ENCODE assay signal across 10 cellular contexts in the genomic region with DNA sequence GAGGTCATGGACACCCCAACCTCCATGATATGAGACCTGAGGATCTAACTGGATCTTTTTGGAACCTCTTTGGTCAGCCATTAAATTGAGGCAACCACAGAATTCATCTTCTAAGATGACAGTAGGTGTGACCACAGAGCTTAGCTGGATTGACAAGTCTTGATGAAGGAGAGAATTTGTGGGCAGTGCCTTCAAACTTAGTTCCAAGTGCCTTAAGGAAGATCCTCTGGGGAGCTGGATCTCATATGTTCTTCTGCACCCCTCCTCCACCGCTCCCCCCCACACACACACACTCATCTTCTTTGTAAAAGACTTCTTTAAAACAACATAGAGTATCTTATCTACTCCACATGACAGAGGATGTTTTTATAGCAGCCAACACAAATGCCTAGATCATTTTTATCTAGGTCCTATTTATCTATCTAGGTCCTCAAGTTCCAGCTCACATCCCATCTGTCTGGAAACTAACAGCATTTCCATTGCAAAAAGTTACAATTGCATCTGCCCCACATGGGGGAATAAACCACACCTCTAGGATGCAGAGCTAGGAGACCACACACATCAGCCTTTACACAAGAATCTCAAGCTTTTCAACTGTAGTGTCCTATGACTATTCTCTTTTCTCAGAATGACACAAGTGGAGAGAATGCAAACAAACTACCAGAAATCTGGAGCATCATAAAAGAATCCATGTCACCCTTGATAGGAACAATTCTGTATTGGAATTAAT. TPM values are rescaled to one million over a fixed set of nuclear protein-coding genes. Genes with fewer than 3 reads are reported as not detected.
DNase-seq lines count a peak whose midpoint lies in the region; ATAC-seq lines count a peak whose summit lies in the region.
"Had no signal": no experiment of that assay in that cellular context is flagged by ENCODE, and none has a peak within 500 bp of the region (broad histone marks: within the 10 kb centered on the region; RNA-seq: fewer than 3 reads in every experiment).

No MANE protein-coding gene starts in this region.

- no peaks in the 10 kb centered on the region for H3K36me3 ChIP-seq in effector memory CD4-positive, alpha-beta T cell (ENCODE audit: control insufficient read depth, insufficient read depth, low read length)

- DNase-seq in GM04504 (ENCODE audit: low read depth), result peak; percentile 68
- peak; percentile 75 for DNase-seq in RPMI7951 (ENCODE audit: low read depth)
- DNase-seq in iris pigment epithelial cell (ENCODE audit: low read depth), result peak; percentile 85
- DNase-seq in NCI-H748 (lab: John Stamatoyannopoulos, UW; ENCODE audit: unreplicated experiment), result no peak
- no peak for DNase-seq in effector memory CD4-positive, alpha-beta T cell
- no peak for DNase-seq in NCI-H524 treated with DMSO at 0.1 percent for 48 hours (lab: John Stamatoyannopoulos, UW)
- DNase-seq in stimulated activated CD4-positive, alpha-beta T cell treated with anti-CD3 and anti-CD28 coated beads, Interleukin-12 subunit alpha, Interleukin-12 subunit beta, amount 100 ng/mL, for 4 hours, result no peak
- DNase-seq: kidney; stimulated activated CD4-positive, alpha-beta T cell treated with anti-CD3 and anti-CD28 coated beads, Interleukin-1b, Interleukin-23, amount 100 ng/mL, for 48 hours had no signal

- no peak overlapping the region for H3K4me3 ChIP-seq in effector memory CD4-positive, alpha-beta T cell (ENCODE audit: insufficient read depth, low read depth, low read length, poor library complexity, severe bottlenecking)

- H3K9me3 ChIP-seq in effector memory CD4-positive, alpha-beta T cell (ENCODE audit: control insufficient read depth, low read length), result no peaks in the 10 kb centered on the region

- H3K27ac ChIP-seq in effector memory CD4-positive, alpha-beta T cell (ENCODE audit: insufficient read depth, low read length, poor library complexity, severe bottlenecking), result no peak overlapping the region

- no peaks in the 10 kb centered on the region for H3K4me1 ChIP-seq in effector memory CD4-positive, alpha-beta T cell (ENCODE audit: control insufficient read depth, insufficient read depth, low read length, poor library complexity, severe bottlenecking)

- H3K27me3 ChIP-seq in effector memory CD4-positive, alpha-beta T cell (replicated peaks; ENCODE audit: control insufficient read depth, insufficient read depth, low read length, poor library complexity, severe bottlenecking), result no peaks in the 10 kb centered on the region

- peak; percentile 77 for ATAC-seq in GM21717 (IDR thresholded peaks at IDR 0.05; ENCODE audit: unreplicated experiment)

RNA-seq across cellular contexts. Expression of a gene that starts 37.4 kb away (rescaled TPM):
- 103 and 107 TPM in 2 replicates for total RNA-seq in RPMI7951 (2014; rRNA removed; shearing (Covaris generic))

Comparison
In these comparisons a context has a peak if more than half of its experiments do, and no peak if none do; other contexts are left out.
1. DNase-seq: peak in GM04504 (single experiment), RPMI7951 (single experiment) and iris pigment epithelial cell (single experiment); none in NCI-H748 (single experiment), effector memory CD4-positive, alpha-beta T cell (0 of 3), NCI-H524 treated with DMSO at 0.1 percent for 48 hours (single experiment) and stimulated activated CD4-positive, alpha-beta T cell treated with anti-CD3 and anti-CD28 coated beads, Interleukin-12 subunit alpha, Interleukin-12 subunit beta, amount 100 ng/mL, for 4 hours (single experiment).